In genomic region chr17:1455748-1456599, GRCh38 we compare ENCODE assay signal across 8 cellular contexts.
A peak's percentile ranks its signal among the peaks of the same experiment; 100 is the strongest.
DNase-seq lines count a peak whose midpoint lies in the region; ATAC-seq, FAIRE-seq and TF ChIP-seq lines count a peak whose summit lies in the region.

CRK (minus strand) TSS chr17:1456232; CDS start chr17:1456117, 115 bp downstream.

- FAIRE-seq in D721Med (lab: Jason Lieb, UNC): no peak

- peak; percentile 98 for DNase-seq in D721Med (ENCODE audit: insufficient read length, low spot score)
- DNase-seq in HuH-7.5 (ENCODE audit: low spot score): peak; percentile 93
- peak; percentile 98 for DNase-seq in activated T-cell treated with anti-CD3 and anti-CD28 coated beads for 24 hours (ENCODE audit: low read depth)
- peak; percentile 98 for DNase-seq in epidermal melanocyte (ENCODE audit: insufficient read length, low spot score)
- peak; percentile 94 for DNase-seq in middle frontal gyrus (ENCODE audit: extremely low spot score, low spot score)
- DNase-seq in stimulated activated CD8-positive, alpha-beta memory T cell treated with anti-CD3 and anti-CD28 coated beads, Interleukin-2, amount 100 ng/mL, for 1 hour (ENCODE audit: low read depth in 2 of 2): peak; percentile 98

- no peak for TF ChIP-seq CTCF in D721Med (IDR thresholded peaks at IDR 0.05; ENCODE audit: insufficient read depth, missing control alignments)
- TF ChIP-seq CTCF in OCI-LY3 (IDR thresholded peaks at IDR 0.05; ENCODE audit: low read depth, low read length): no peak

- H3K4me2 ChIP-seq in OCI-LY3 (ENCODE audit: low read length): peak within 1 kb of the TSS; percentile 87

- peaks cover 10% of the 10 kb centered on the region for H3K4me1 ChIP-seq in OCI-LY3 (ENCODE audit: low read length)

- peak within 1 kb of the TSS; percentile 87 for H3K9ac ChIP-seq in OCI-LY3 (ENCODE audit: low read length)

- no peaks in the 10 kb centered on the region for H3K9me3 ChIP-seq in OCI-LY3 (ENCODE audit: insufficient read depth, low read length)

- ATAC-seq in GM21515 (IDR thresholded peaks at IDR 0.05; ENCODE audit: unreplicated experiment): peak; percentile 81

- H3K4me3 ChIP-seq in OCI-LY3 (ENCODE audit: low read length): peak within 1 kb of the TSS; percentile 98

- H3K27ac ChIP-seq in OCI-LY3 (ENCODE audit: low read length): peak within 1 kb of the TSS; percentile 69

- H4K20me1 ChIP-seq in OCI-LY3 (ENCODE audit: insufficient read depth, low read length): peaks cover 16% of the 10 kb centered on the region

- H3K79me2 ChIP-seq in OCI-LY3 (ENCODE audit: low read length): peaks cover 53% of the 10 kb centered on the region

- H2AFZ ChIP-seq in OCI-LY3 (ENCODE audit: low read depth, low read length): no peak within 1 kb of the TSS

- peaks cover 4% of the 10 kb centered on the region for H3K36me3 ChIP-seq in OCI-LY3 (replicated peaks; ENCODE audit: low read depth, low read length)

- no peaks in the 10 kb centered on the region for H3K27me3 ChIP-seq in OCI-LY3 (ENCODE audit: low read depth, low read length)

Comparison
In these comparisons a context has a peak if more than half of its experiments do, and no peak if none do; other contexts are left out.
1. Peak in every context shown above with its lines: DNase-seq, ATAC-seq, H3K4me3 ChIP-seq and H3K27ac ChIP-seq.